Comparison of ENCODE assay signal across 8 cellular contexts in genomic region chr7:105352018-105352612, GRCh38. TPM values are rescaled to one million over a fixed set of nuclear protein-coding genes. Genes with fewer than 3 reads are reported as not detected.
A peak's percentile ranks its signal among the peaks of the same experiment; 100 is the strongest.
DNase-seq lines count a peak whose midpoint lies in the region; ATAC-seq, FAIRE-seq and TF ChIP-seq lines count a peak whose summit lies in the region.

No MANE protein-coding gene starts in this region.

- POLR2A ChIA-PET in endothelial cell of umbilical vein (lab: Charles Lee), result no interaction called here

- dilution Hi-C loops in endothelial cell of umbilical vein (cut with MboI; ENCODE audit: extremely low pct_ligation_motif_present, low sequenced_read_pairs), result no loop called here

- H3K4me1 ChIP-seq in endothelial cell of umbilical vein (ENCODE audit: control insufficient read depth, extremely low read depth, insufficient read depth, low read length), result peaks cover 13% of the 10 kb centered on the region
- peaks cover 4 to 34% (median 30%) of the 10 kb centered on the region in 5 donors for H3K4me1 ChIP-seq in subcutaneous abdominal adipose tissue (ENCODE audit: control insufficient read depth in 5 of 5, insufficient read depth in 5 of 5, low read length in 5 of 5)

- peak; percentile 89 for ATAC-seq in GM21786 (IDR thresholded peaks at IDR 0.05; ENCODE audit: unreplicated experiment)
- peak; percentile 96 to 98 for ATAC-seq in natural killer cell treated with Interleukin-12 subunit alpha and Interleukin-12 subunit beta and Interleukin-15 and Interleukin-18, amount 100 ng/mL, for 72 hours

- H3K27ac ChIP-seq in endothelial cell of umbilical vein (ENCODE audit: insufficient read depth, low read depth, low read length) (peak overlapping the region; percentile 65), subcutaneous abdominal adipose tissue (ENCODE audit: low read depth, low read length) (peak overlapping the region; percentile 73)

- H3K4me3 ChIP-seq in MG63 (peak overlapping the region; percentile 23; the same call in 1 of the 2 replicates), endothelial cell of umbilical vein (replicated peaks in 1 of 3; ENCODE audit: insufficient read depth in 1 of 3, low read depth in 1 of 3, low read length in 3 of 3) (peak overlapping the region in 1 of 3 experiments; percentile 10), subcutaneous abdominal adipose tissue (ENCODE audit: low read depth in 1 of 5, low read length in 5 of 5) (peak overlapping the region; percentile 25 to 36 (median 33))

- H3K36me3 ChIP-seq in MG63 (no peaks in the 10 kb centered on the region), endothelial cell of umbilical vein (ENCODE audit: control insufficient read depth in 2 of 2, extremely low read depth in 1 of 2, insufficient read depth in 2 of 2, low read length in 2 of 2) (no peaks in the 10 kb centered on the region), subcutaneous abdominal adipose tissue (ENCODE audit: control insufficient read depth in 5 of 5, insufficient read depth in 5 of 5, low read length in 5 of 5) (no peaks in the 10 kb centered on the region)

- H3K4me3 Mint-ChIP-seq in natural killer cell treated with Interleukin-12 subunit alpha and Interleukin-12 subunit beta and Interleukin-15 and Interleukin-18, amount 100 ng/mL, for 72 hours, result peak overlapping the region; percentile 62

- H3K27me3 Mint-ChIP-seq in natural killer cell treated with Interleukin-12 subunit alpha and Interleukin-12 subunit beta and Interleukin-15 and Interleukin-18, amount 100 ng/mL, for 72 hours, result no peaks in the 10 kb centered on the region

- FAIRE-seq in endothelial cell of umbilical vein (lab: Jason Lieb, UNC), result peak; percentile 83

- H3K4me1 Mint-ChIP-seq in natural killer cell treated with Interleukin-12 subunit alpha and Interleukin-12 subunit beta and Interleukin-15 and Interleukin-18, amount 100 ng/mL, for 72 hours (ENCODE audit: low read depth in 2 of 2), result peaks cover 47 to 51% of the 10 kb centered on the region in 2 donors

- H3K4me2 ChIP-seq in endothelial cell of umbilical vein (ENCODE audit: insufficient read depth, low read length), result peak overlapping the region; percentile 86

- no peaks in the 10 kb centered on the region for H3K9me3 Mint-ChIP-seq in natural killer cell treated with Interleukin-12 subunit alpha and Interleukin-12 subunit beta and Interleukin-15 and Interleukin-18, amount 100 ng/mL, for 72 hours

- DNase-seq in Daoy (ENCODE audit: low read depth), result peak; percentile 86
- peak; percentile 90 for DNase-seq in MG63
- peak; percentile 44 to 53 for DNase-seq in activated CD4-positive, alpha-beta T cell treated with anti-CD3 and anti-CD28 coated beads, Interleukin-2, amount 50 U/mL, for 48 hours
- DNase-seq in endothelial cell of umbilical vein (ENCODE audit: low read depth, low spot score), result peak; percentile 81
- DNase-seq in natural killer cell treated with Interleukin-12 subunit alpha and Interleukin-12 subunit beta and Interleukin-15 and Interleukin-18, amount 100 ng/mL, for 72 hours (ENCODE audit: low spot score), result peak; percentile 81
- no peak for DNase-seq in NK-92 (lab: John Stamatoyannopoulos, UW; ENCODE audit: unreplicated experiment)

- CTCF ChIA-PET in endothelial cell of umbilical vein (lab: Charles Lee), result interaction anchor here (0.7 to 1.7 kb wide), 5 partner anchors 12 to 100 kb away, joined by 3 to 5 read pairs (median 4); no protein-coding TSS in a partner anchor

- H3K27ac Mint-ChIP-seq in natural killer cell treated with Interleukin-12 subunit alpha and Interleukin-12 subunit beta and Interleukin-15 and Interleukin-18, amount 100 ng/mL, for 72 hours, result peak overlapping the region; percentile 67 to 83

- no peaks in the 10 kb centered on the region for H3K36me3 Mint-ChIP-seq in natural killer cell treated with Interleukin-12 subunit alpha and Interleukin-12 subunit beta and Interleukin-15 and Interleukin-18, amount 100 ng/mL, for 72 hours

- H3K9me1 ChIP-seq in endothelial cell of umbilical vein (replicated peaks; ENCODE audit: control insufficient read depth, extremely low read depth, insufficient read depth, low read length), result no peaks in the 10 kb centered on the region

- TF ChIP-seq POLR2A in endothelial cell of umbilical vein (IDR thresholded peaks at IDR 0.05; ENCODE audit: low read depth, low read length), result no peak

- peaks cover 70% of the 10 kb centered on the region for H3K79me2 ChIP-seq in endothelial cell of umbilical vein (ENCODE audit: control insufficient read depth, insufficient read depth, low read length)

- H3K9me3 ChIP-seq in MG63, result no peaks in the 10 kb centered on the region
- no peaks in the 10 kb centered on the region for H3K9me3 ChIP-seq in endothelial cell of umbilical vein (replicated peaks; ENCODE audit: control insufficient read depth, insufficient read depth, low read length)
- H3K9me3 ChIP-seq in subcutaneous abdominal adipose tissue (ENCODE audit: control insufficient read depth in 5 of 5, low read length in 5 of 5), result no peaks in the 10 kb centered on the region

- no peaks in the 10 kb centered on the region for H3K27me3 ChIP-seq in MG63
- H3K27me3 ChIP-seq in endothelial cell of umbilical vein (ENCODE audit: control insufficient read depth in 2 of 2, insufficient read depth in 2 of 2, low read length in 2 of 2), result no peaks in the 10 kb centered on the region
- H3K27me3 ChIP-seq in subcutaneous abdominal adipose tissue (ENCODE audit: control insufficient read depth in 5 of 5, insufficient read depth in 4 of 5, low read length in 5 of 5), result no peaks in the 10 kb centered on the region

- no peak for TF ChIP-seq CTCF in endothelial cell of umbilical vein (IDR thresholded peaks at IDR 0.05; ENCODE audit: extremely low read depth in 1 of 2, insufficient read depth in 1 of 2, low read depth in 1 of 2, low read length in 2 of 2)

- H4K20me1 ChIP-seq in endothelial cell of umbilical vein (replicated peaks; ENCODE audit: control insufficient read depth, extremely low read depth, insufficient read depth, low read length), result no peaks in the 10 kb centered on the region

- BruUV-seq in endothelial cell of umbilical vein (replicated peaks; lab: Mats Ljungman, UMichigan), result no TSS peak

- H2AFZ ChIP-seq in endothelial cell of umbilical vein (ENCODE audit: low read depth, low read length), result peak overlapping the region; percentile 37

- intact Hi-C loops in endothelial cell of umbilical vein (cut with micrococcal nuclease), result loop anchor here (1.0 to 5.0 kb wide), 2 partner anchors 35 to 237 kb away; partner anchors contain the start of gene SRPK2

- H3K9ac ChIP-seq in endothelial cell of umbilical vein (replicated peaks; ENCODE audit: extremely low read depth, insufficient read depth, low read length) (peak overlapping the region; percentile 5), subcutaneous abdominal adipose tissue (ENCODE audit: low read length in 5 of 5) (no peak overlapping the region)

TF ChIP-seq in endothelial cell of umbilical vein, 7 proteins besides CTCF, POLR2A, EP300 and RAD21:
- TF ChIP-seq GATA2 (IDR thresholded peaks at IDR 0.05; ENCODE audit: insufficient read depth, insufficient read length, low read depth, low read length) (no peak), FOS (IDR thresholded peaks at IDR 0.05; ENCODE audit: borderline replicate concordance, insufficient read depth, low read length) (peak; percentile 79), MYC (IDR thresholded peaks at IDR 0.05; ENCODE audit: low read depth, low read length) (no peak), JUN (IDR thresholded peaks at IDR 0.05; ENCODE audit: borderline replicate concordance, insufficient read depth, insufficient read length, low read depth) (peak; percentile 45)

RNA-seq across cellular contexts. Expression of gene SRPK2, which starts 36.6 kb away (rescaled TPM):
- 37.5 and 43.6 TPM in 2 replicates for total RNA-seq in Daoy (2014; rRNA removed; shearing (Covaris generic))
- 40.5 and 56.9 TPM in 2 replicates for total RNA-seq in MG63 (2014; rRNA removed; shearing (Covaris generic); ENCODE audit: low replicate concordance)
- total RNA-seq in endothelial cell of umbilical vein, result 55.2 and 58.4 TPM in 2 replicates
- 8.6 and 13.4 TPM in 2 replicates for polyA plus RNA-seq in endothelial cell of umbilical vein
- polyA plus RNA-seq in endothelial cell of umbilical vein (2011; cell fraction: cytosol; rRNA removed), result 13.7 and 16.6 TPM in 2 replicates
- polyA plus RNA-seq in endothelial cell of umbilical vein (2011; cell fraction: nucleus; rRNA removed), result 27.7 and 30.2 TPM in 2 replicates
- 33.8 and 35.0 TPM in 2 replicates for polyA plus RNA-seq in endothelial cell of umbilical vein (2012)
- polyA minus RNA-seq in endothelial cell of umbilical vein, result 35.2 and 48.1 TPM in 2 replicates
- polyA minus RNA-seq in endothelial cell of umbilical vein (2011; cell fraction: cytosol; rRNA and poly(A)+ RNA removed), result 12.3 TPM
- 75.1 and 99.2 TPM in 2 replicates for polyA minus RNA-seq in endothelial cell of umbilical vein (2011; cell fraction: nucleus; rRNA and poly(A)+ RNA removed)
- total RNA-seq in natural killer cell treated with Interleukin-12 subunit alpha and Interleukin-12 subunit beta and Interleukin-15 and Interleukin-18, amount 100 ng/mL, for 72 hours, result 10 to 100 TPM; 39.1 to 47.3 TPM
